In genomic region chr1:87064981-87065380, GRCh38 we compare ENCODE assay signal across 22 cellular contexts.
"Had no signal": no experiment of that assay in that cellular context is flagged by ENCODE, and none has a peak within 500 bp of the region (broad histone marks: within the 10 kb centered on the region; RNA-seq: fewer than 3 reads in every experiment).

No MANE protein-coding gene starts in this region.

- DNase-seq: activated CD8-positive, alpha-beta memory T cell treated with anti-CD3 and anti-CD28 coated beads for 24 hours; activated effector memory CD4-positive, alpha-beta T cell treated with Interleukin-2 at 50 U/mL for 16 hours; activated naive CD4-positive, alpha-beta T cell treated with Interleukin-2 at 50 U/mL for 16 hours; anterior cingulate cortex; colonic mucosa; dorsolateral prefrontal cortex; effector memory CD4-positive, alpha-beta T cell; erythroblast; foreskin keratinocyte; heart left ventricle; hypothalamus; immature natural killer cell; kidney; left colon; mammary epithelial cell; posterior cingulate gyrus; right cardiac atrium; stimulated activated CD4-positive, alpha-beta T cell treated with anti-CD3 and anti-CD28 coated beads, Interleukin-2, amount 100 ng/mL, for 48 hours; T-helper 2 cell; trophoblast cell had no signal

- H3K27ac ChIP-seq: colonic mucosa, dorsolateral prefrontal cortex, foreskin keratinocyte, heart left ventricle, thoracic aorta had no signal

- H3K4me1 ChIP-seq: colonic mucosa had no signal

- ATAC-seq: foreskin keratinocyte, heart left ventricle, left colon, right cardiac atrium, WTC11 had no signal

- H3K27me3 ChIP-seq: colonic mucosa, dorsolateral prefrontal cortex, foreskin keratinocyte, heart left ventricle had no signal

- H3K36me3 ChIP-seq: colonic mucosa, heart left ventricle, thoracic aorta had no signal

- H3K4me3 ChIP-seq: colonic mucosa, dorsolateral prefrontal cortex, heart left ventricle, thoracic aorta had no signal

- H3K9me3 ChIP-seq: colonic mucosa, thoracic aorta had no signal
